8 cellular contexts compared by ENCODE assay signal in the genomic region with DNA sequence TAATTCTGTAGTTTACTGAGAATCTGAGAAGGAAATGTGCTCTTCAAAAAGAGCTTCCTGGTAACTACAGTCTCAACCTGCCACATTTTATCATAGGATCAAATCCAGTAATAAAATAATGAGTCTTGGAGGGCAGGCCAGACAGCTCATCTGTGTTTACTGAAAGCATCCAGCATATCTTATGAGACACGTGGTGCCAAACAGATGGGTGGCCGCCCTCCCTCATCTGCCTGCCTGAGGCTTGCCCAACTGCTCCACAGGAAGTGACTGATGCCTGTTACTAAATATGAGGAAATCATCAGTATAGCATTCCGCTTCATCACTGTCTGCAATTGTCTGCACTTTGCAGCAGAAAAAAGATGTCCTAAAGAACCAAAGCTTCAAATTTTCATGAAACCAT. TPM values are rescaled to one million over a fixed set of nuclear protein-coding genes. Genes with fewer than 3 reads are reported as not detected.
DNase-seq lines count a peak whose midpoint lies in the region; ATAC-seq, FAIRE-seq and TF ChIP-seq lines count a peak whose summit lies in the region.

No MANE protein-coding gene starts in this region.

- no peaks in the 10 kb centered on the region for H3K79me2 ChIP-seq in ACC112 (ENCODE audit: control insufficient read depth, insufficient read depth, low read length, unreplicated experiment)

- H3K4me3 ChIP-seq in ACC112 (ENCODE audit: low read depth, low read length) (no peak overlapping the region), heart left ventricle (no peak overlapping the region), spleen (peak overlapping the region in 1 of 8 donors; percentile 30)

- H3K9me3 ChIP-seq in heart left ventricle (no peaks in the 10 kb centered on the region), spleen (no peaks in the 10 kb centered on the region)

- DNase-seq in GM19239 (ENCODE audit: insufficient read length, low spot score) (no peak), SKM-1 treated with dmso at 0.1 percent for 144 hours (lab: John Stamatoyannopoulos, UW; ENCODE audit: unreplicated experiment) (peak; percentile 71), heart left ventricle (peak; percentile 56 to 85 (median 78)), spleen (peak; percentile 93), GM13977 (ENCODE audit: low spot score) (no peak)

- TF ChIP-seq POLR2A in heart left ventricle (IDR thresholded peaks at IDR 0.05) (no peak), spleen (IDR thresholded peaks at IDR 0.05) (peak in 1 of 3 donors; percentile 15)

- peak overlapping the region; percentile 76 for H3K27ac ChIP-seq in ACC112 (ENCODE audit: low read depth, low read length)
- H3K27ac ChIP-seq in heart left ventricle = peak overlapping the region in 7 of 12 donors; percentile 10 to 78 (median 18)
- peak overlapping the region; percentile 17 to 85 (median 80) for H3K27ac ChIP-seq in spleen

- H3K4me1 Mint-ChIP-seq in activated naive CD4-positive, alpha-beta T cell treated with anti-CD3 and anti-CD28 coated beads, Interleukin-2, amount 50 U/mL, for 24 hours = peaks cover 50% of the 10 kb centered on the region

- H3K27me3 ChIP-seq in ACC112 (ENCODE audit: insufficient read depth, low read length) (no peaks in the 10 kb centered on the region), heart left ventricle (no peaks in the 10 kb centered on the region), spleen (replicated peaks in 1 of 7) (no peaks in the 10 kb centered on the region)

- peak overlapping the region; percentile 85 for H3K27ac Mint-ChIP-seq in activated naive CD4-positive, alpha-beta T cell treated with anti-CD3 and anti-CD28 coated beads, Interleukin-2, amount 50 U/mL, for 24 hours

- peak overlapping the region; percentile 16 for H3K4me3 Mint-ChIP-seq in activated naive CD4-positive, alpha-beta T cell treated with anti-CD3 and anti-CD28 coated beads, Interleukin-2, amount 50 U/mL, for 24 hours

- no peaks in the 10 kb centered on the region for H3K9me3 Mint-ChIP-seq in activated naive CD4-positive, alpha-beta T cell treated with anti-CD3 and anti-CD28 coated beads, Interleukin-2, amount 50 U/mL, for 24 hours

- no peaks in the 10 kb centered on the region for H3K27me3 Mint-ChIP-seq in activated naive CD4-positive, alpha-beta T cell treated with anti-CD3 and anti-CD28 coated beads, Interleukin-2, amount 50 U/mL, for 24 hours

- TF ChIP-seq CTCF in heart left ventricle (IDR thresholded peaks at IDR 0.05) = no peak
- TF ChIP-seq CTCF in spleen (IDR thresholded peaks at IDR 0.05 in 8 of 11, conservative IDR thresholded peaks at IDR 0.05 in 3 of 11) = no peak
- no peak for TF ChIP-seq CTCF in GM13977 (IDR thresholded peaks at IDR 0.05; ENCODE audit: extremely low read depth, insufficient read depth, missing control alignments)

- intact Hi-C loops in heart left ventricle (cut with DNase I) (loop anchor here in 2 of 10 donors (5.0 to 10.0 kb wide), 2 partner anchors 44 to 47 kb away; no protein-coding TSS in a partner anchor), spleen (cut with DNase I; ENCODE audit: low total_unique reads) (no loop called here)

- H3K36me3 ChIP-seq in ACC112 (ENCODE audit: insufficient read depth, low read length) (peaks cover 21% of the 10 kb centered on the region), heart left ventricle (peaks cover 0 to 81% (median 56%) of the 10 kb centered on the region in 9 donors), spleen (peaks cover 0 to 81% (median 36%) of the 10 kb centered on the region in 6 donors)

- H3K4me1 ChIP-seq in ACC112 (ENCODE audit: control insufficient read depth, insufficient read depth, low read length, unreplicated experiment) = peaks cover 17% of the 10 kb centered on the region
- H3K4me1 ChIP-seq in heart left ventricle = peaks cover 0 to 42% (median 16%) of the 10 kb centered on the region in 12 donors
- peaks cover 18 to 62% (median 44%) of the 10 kb centered on the region in 6 donors for H3K4me1 ChIP-seq in spleen

- in situ Hi-C loops in GM13977 (cut with MboI; ENCODE audit: low pct_unique_long_range_greater_than_20kb, low sequenced_read_pairs, unreplicated experiment) = no loop called here

- ATAC-seq in HG03575 (IDR thresholded peaks at IDR 0.05; ENCODE audit: extremely low read depth, insufficient number of reproducible peaks, low FRiP score, unreplicated experiment) (peak; percentile 69), heart left ventricle (peak; percentile 84 to 94 (median 94))

- H3K36me3 Mint-ChIP-seq in activated naive CD4-positive, alpha-beta T cell treated with anti-CD3 and anti-CD28 coated beads, Interleukin-2, amount 50 U/mL, for 24 hours = peaks cover 18% of the 10 kb centered on the region

- 13 to 29% (median 27%) methylated on average over 3 of the region's 3 CpGs for WGBS in heart left ventricle, 4 donors
- WGBS in spleen, 5 donors = 0 to 9% (median 4%) methylated on average over 3 of the region's 3 CpGs

- FAIRE-seq in GM19239 (lab: Jason Lieb, UNC) = peak; percentile 83

- H2AFZ ChIP-seq in ACC112 (ENCODE audit: low read length, unreplicated experiment) = peak overlapping the region; percentile 73

RNA-seq across cellular contexts. Expression of gene DHRS7, which starts 13.5 kb away (rescaled TPM):
- total RNA-seq in heart left ventricle = 10 to 100 TPM; 27.9 to 76.6 (median 40.2) TPM
- 10 to 100 TPM; 40.5 to 89.3 TPM for polyA plus RNA-seq in heart left ventricle
- total RNA-seq in spleen = 10 to 100 TPM; 47.5 to 93.1 (median 56.2) TPM
- 10 to 100 TPM; 30.0 to 32.1 (median 30.8) TPM for polyA plus RNA-seq in spleen

RNA-seq across cellular contexts. Expression of gene PCNX4, which starts 60.0 kb away (rescaled TPM):
- 10 to 100 TPM; 22.1 to 56.2 (median 37.3) TPM for total RNA-seq in heart left ventricle
- 10 to 100 TPM; 19.7 TPM for polyA plus RNA-seq in heart left ventricle
- 100 to 1,000 TPM in 1 of 7 donors, 10 to 100 TPM in 6; 40.2 to 102 (median 51.9) TPM for total RNA-seq in spleen
- polyA plus RNA-seq in spleen = 10 to 100 TPM; 11.5 to 12.7 (median 12.2) TPM

Comparison
In these comparisons a context has a peak if more than half of its experiments do, and no peak if none do; other contexts are left out.
1. H3K27ac ChIP-seq: peak in every context shown above with its lines; median percentile 80 in spleen; 76 in ACC112; 18 in heart left ventricle.
2. DNase-seq: peak in SKM-1 treated with dmso at 0.1 percent for 144 hours (single experiment), heart left ventricle (5 of 5) and spleen (single experiment); none in GM19239 (single experiment) and GM13977 (single experiment).